ENCODE assay signal across 10 cellular contexts in genomic region chr4:155582971-155583437, GRCh38.
DNase-seq lines count a peak whose midpoint lies in the region; ATAC-seq and TF ChIP-seq lines count a peak whose summit lies in the region.
"Had no signal": no experiment of that assay in that cellular context is flagged by ENCODE, and none has a peak within 500 bp of the region (broad histone marks: within the 10 kb centered on the region; RNA-seq: fewer than 3 reads in every experiment).

No MANE protein-coding gene starts in this region.

- no peaks in the 10 kb centered on the region for H3K79me2 ChIP-seq in parathyroid adenoma

- ATAC-seq in HG03521 (IDR thresholded peaks at IDR 0.05; ENCODE audit: unreplicated experiment) = no peak
- no peak for ATAC-seq in GM21447 (IDR thresholded peaks at IDR 0.05; ENCODE audit: unreplicated experiment)

- H3K4me1 ChIP-seq in parathyroid adenoma = no peaks in the 10 kb centered on the region

- no peaks in the 10 kb centered on the region for H3K36me3 ChIP-seq in parathyroid adenoma (ENCODE audit: control insufficient read depth, insufficient read depth, low read length)
- H3K36me3 ChIP-seq: ovary had no signal

- POLR2A ChIA-PET in activated CD4-positive, alpha-beta T cell treated with anti-CD3 and anti-CD28 coated beads, Interleukin-2, amount 10 ng/mL, durations not matched to agents 7 days and 5 days (lab: Charles Lee) = no interaction called here

- no peak overlapping the region for H3K27ac ChIP-seq in parathyroid adenoma
- H3K27ac ChIP-seq: ovary had no signal

- H3K27me3 Mint-ChIP-seq in activated CD4-positive, alpha-beta T cell treated with anti-CD3 and anti-CD28 coated beads, Interleukin-2, amount 10 ng/mL, durations not matched to agents 7 days and 5 days = no peaks in the 10 kb centered on the region

- no peak overlapping the region for H3K9ac ChIP-seq in parathyroid adenoma

- no peaks in the 10 kb centered on the region for H3K36me3 Mint-ChIP-seq in activated CD4-positive, alpha-beta T cell treated with anti-CD3 and anti-CD28 coated beads, Interleukin-2, amount 10 ng/mL, durations not matched to agents 7 days and 5 days (ENCODE audit: low read depth)
- H3K36me3 Mint-ChIP-seq: CD14-positive monocyte had no signal

- peak overlapping the region; percentile 33 for H2AFZ ChIP-seq in parathyroid adenoma

- H3K4me2 ChIP-seq in parathyroid adenoma (ENCODE audit: low read length) = no peak overlapping the region

- CTCF ChIA-PET in activated CD4-positive, alpha-beta T cell treated with anti-CD3 and anti-CD28 coated beads, Interleukin-2, amount 10 ng/mL, durations not matched to agents 7 days and 5 days (lab: Charles Lee) = no interaction called here

- H3K27me3 ChIP-seq in parathyroid adenoma (ENCODE audit: control insufficient read depth, insufficient read depth, low read length) = no peaks in the 10 kb centered on the region
- H3K27me3 ChIP-seq: ovary had no signal

- peaks cover 12% of the 10 kb centered on the region for H3K4me1 Mint-ChIP-seq in activated CD4-positive, alpha-beta T cell treated with anti-CD3 and anti-CD28 coated beads, Interleukin-2, amount 10 ng/mL, durations not matched to agents 7 days and 5 days
- H3K4me1 Mint-ChIP-seq: CD14-positive monocyte had no signal

- TF ChIP-seq CTCF in parathyroid adenoma (IDR thresholded peaks at IDR 0.05) = no peak

- H3K27ac Mint-ChIP-seq in activated CD4-positive, alpha-beta T cell treated with anti-CD3 and anti-CD28 coated beads, Interleukin-2, amount 10 ng/mL, durations not matched to agents 7 days and 5 days = peak overlapping the region; percentile 66
- H3K27ac Mint-ChIP-seq: CD14-positive monocyte had no signal

- DNase-seq in activated CD4-positive, alpha-beta T cell treated with anti-CD3 and anti-CD28 coated beads, Interleukin-2, amount 10 ng/mL, durations not matched to agents 7 days and 5 days = peak; percentile 20
- DNase-seq in activated CD4-positive, alpha-beta T cell treated with anti-CD3 and anti-CD28 coated beads, Interleukin-2, amount 50 U/mL, for 4 hours = no peak
- DNase-seq in NCI-H345 treated with DMSO at 0.1 percent for 48 hours (lab: John Stamatoyannopoulos, UW; ENCODE audit: unreplicated experiment) (peak; percentile 2), dedifferentiated amniotic fluid mesenchymal stem cell (ENCODE audit: extremely low spot score) (peak; percentile 73)
- DNase-seq in effector CD4-positive, alpha-beta T cell = no peak
- DNase-seq: ovary had no signal

- H3K9me3 ChIP-seq in parathyroid adenoma (ENCODE audit: control insufficient read depth, low read length) = no peaks in the 10 kb centered on the region
- H3K9me3 ChIP-seq: ovary had no signal

- no peak overlapping the region for H3K4me3 ChIP-seq in parathyroid adenoma (ENCODE audit: low read depth, low read length)
- H3K4me3 ChIP-seq: ovary had no signal

- H3K4me3 Mint-ChIP-seq in activated CD4-positive, alpha-beta T cell treated with anti-CD3 and anti-CD28 coated beads, Interleukin-2, amount 10 ng/mL, durations not matched to agents 7 days and 5 days = peak overlapping the region; percentile 19
- H3K4me3 Mint-ChIP-seq: CD14-positive monocyte had no signal

- H3K9me3 Mint-ChIP-seq in activated CD4-positive, alpha-beta T cell treated with anti-CD3 and anti-CD28 coated beads, Interleukin-2, amount 10 ng/mL, durations not matched to agents 7 days and 5 days = no peaks in the 10 kb centered on the region

Comparison
In these comparisons a context has a peak if more than half of its experiments do, and no peak if none do; other contexts are left out.
1. DNase-seq: peak in activated CD4-positive, alpha-beta T cell treated with anti-CD3 and anti-CD28 coated beads, Interleukin-2, amount 10 ng/mL, durations not matched to agents 7 days and 5 days (single experiment), NCI-H345 treated with DMSO at 0.1 percent for 48 hours (single experiment) and dedifferentiated amniotic fluid mesenchymal stem cell (single experiment); none in activated CD4-positive, alpha-beta T cell treated with anti-CD3 and anti-CD28 coated beads, Interleukin-2, amount 50 U/mL, for 4 hours (0 of 2) and effector CD4-positive, alpha-beta T cell (single experiment).